Comparison of ENCODE assay signal across 10 cellular contexts in the genomic region with DNA sequence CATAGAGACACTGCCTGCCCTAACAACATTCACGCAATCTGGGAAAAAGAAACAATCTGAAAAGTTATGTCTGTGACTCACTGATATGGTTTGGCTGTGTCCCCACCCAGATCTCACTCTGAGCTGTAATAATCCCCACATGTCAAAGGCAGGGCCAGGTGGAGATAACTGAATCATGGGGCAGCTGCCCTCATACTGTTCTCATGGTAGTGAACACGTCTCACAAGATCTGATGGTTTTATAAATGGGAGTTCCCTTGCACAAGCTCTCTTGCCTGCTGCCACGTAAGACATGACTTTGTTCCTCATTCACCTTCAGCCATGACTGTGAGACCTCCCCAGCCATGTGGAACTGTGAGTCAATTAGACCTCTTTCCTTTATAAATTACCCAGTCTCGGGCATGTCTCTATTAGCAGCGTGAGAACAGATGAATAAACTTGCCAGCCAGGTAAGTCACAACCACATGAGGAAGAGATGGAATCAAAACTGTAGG.
A peak's percentile ranks its signal among the peaks of the same experiment; 100 is the strongest.
DNase-seq lines count a peak whose midpoint lies in the region; ATAC-seq, FAIRE-seq and TF ChIP-seq lines count a peak whose summit lies in the region.
"Had no signal": no experiment of that assay in that cellular context is flagged by ENCODE, and none has a peak within 500 bp of the region (broad histone marks: within the 10 kb centered on the region; RNA-seq: fewer than 3 reads in every experiment).

No MANE protein-coding gene starts in this region.

- no peak overlapping the region for H3K4me3 Mint-ChIP-seq in activated CD4-positive, alpha-beta T cell treated with anti-CD3 and anti-CD28 coated beads, Interleukin-2, amount 10 ng/mL, durations not matched to agents 7 days and 5 days

- no peak overlapping the region for H3K4me2 ChIP-seq in K562 (ENCODE audit: insufficient read depth, low read length)

- no peak for TF ChIP-seq EP300 in K562 (IDR thresholded peaks at IDR 0.05; ENCODE audit: low read length)

- intact Hi-C loops in K562 (cut with micrococcal nuclease) = no loop called here

- no peak overlapping the region for H3K9ac ChIP-seq in K562 (ENCODE audit: insufficient read depth in 1 of 2, low read depth in 2 of 2, low read length in 2 of 2)

- no peak for TF ChIP-seq RAD21 in K562 (CRISPR knock-in tag; conservative IDR thresholded peaks at IDR 0.05 in 1 of 2, IDR thresholded peaks at IDR 0.05 in 1 of 2)

- in situ Hi-C loops in K562 (cut with MboI) = no loop called here

- CTCF ChIA-PET in activated CD4-positive, alpha-beta T cell treated with anti-CD3 and anti-CD28 coated beads, Interleukin-2, amount 10 ng/mL, durations not matched to agents 7 days and 5 days (lab: Charles Lee) = no interaction called here
- CTCF ChIA-PET in K562 (lab: Yijun Ruan, JAX; ENCODE audit: low intra/inter-chr PET ratio) = no interaction called here

- H3K9me1 ChIP-seq in K562 (ENCODE audit: control insufficient read depth, insufficient read depth, low read length) = no peaks in the 10 kb centered on the region

- POLR2A ChIA-PET in activated CD4-positive, alpha-beta T cell treated with anti-CD3 and anti-CD28 coated beads, Interleukin-2, amount 10 ng/mL, durations not matched to agents 7 days and 5 days (lab: Charles Lee) = no interaction called here
- POLR2A ChIA-PET in K562 (lab: Yijun Ruan, JAX) = no interaction called here

- H3K4me3 ChIP-seq in K562 = no peak overlapping the region

- H3K27ac Mint-ChIP-seq in activated CD4-positive, alpha-beta T cell treated with anti-CD3 and anti-CD28 coated beads, Interleukin-2, amount 10 ng/mL, durations not matched to agents 7 days and 5 days = no peak overlapping the region
- H3K27ac Mint-ChIP-seq: progenitor cell of endocrine pancreas had no signal

- 3% methylated on average over 5 of the region's 5 CpGs for WGBS in K562 (ENCODE audit: insufficient coverage, low coverage, missing lambda C conversion rate)

- no peaks in the 10 kb centered on the region for H3K27me3 ChIP-seq in K562 (ENCODE audit: control insufficient read depth in 2 of 2, insufficient read depth in 2 of 2, low read length in 2 of 2)

- peak; percentile 61 for ATAC-seq in HG03442 (IDR thresholded peaks at IDR 0.05; ENCODE audit: unreplicated experiment)
- ATAC-seq in K562 = no peak

- DNase-seq in activated CD4-positive, alpha-beta T cell treated with anti-CD3 and anti-CD28 coated beads for 48 hours = peak; percentile 68
- no peak for DNase-seq in activated CD4-positive, alpha-beta T cell treated with anti-CD3 and anti-CD28 coated beads, Interleukin-2, amount 10 ng/mL, durations not matched to agents 7 days and 5 days
- DNase-seq in K562 (ENCODE audit: extremely low read depth in 1 of 4, low spot score in 3 of 4) (peak in 1 of 4 experiments; percentile 9), T1000 (lab: John Stamatoyannopoulos, UW) (no peak), ecto neural progenitor cell (ENCODE audit: low spot score) (no peak), inferior parietal cortex (ENCODE audit: extremely low spot score) (no peak)
- DNase-seq in stimulated activated CD8-positive, alpha-beta memory T cell treated with anti-CD3 and anti-CD28 coated beads, Interleukin-15, amount 100 ng/mL, for 48 hours (ENCODE audit: low read depth in 2 of 2) = peak; percentile 20 to 49
- DNase-seq: NCI-H1092 had no signal

- BruUV-seq in K562 (replicated peaks; lab: Mats Ljungman, UMichigan) = no TSS peak

- no peaks in the 10 kb centered on the region for H3K9me3 ChIP-seq in K562 (replicated peaks; ENCODE audit: control insufficient read depth, insufficient read depth, low read depth, low read length)

- TF ChIP-seq POLR2A in K562 (conservative IDR thresholded peaks at IDR 0.05) = no peak

- H3K36me3 Mint-ChIP-seq in activated CD4-positive, alpha-beta T cell treated with anti-CD3 and anti-CD28 coated beads, Interleukin-2, amount 10 ng/mL, durations not matched to agents 7 days and 5 days (ENCODE audit: low read depth) = peaks cover 36% of the 10 kb centered on the region

- peaks cover 3% of the 10 kb centered on the region for H3K9me3 Mint-ChIP-seq in activated CD4-positive, alpha-beta T cell treated with anti-CD3 and anti-CD28 coated beads, Interleukin-2, amount 10 ng/mL, durations not matched to agents 7 days and 5 days

- no peak for FAIRE-seq in K562 (lab: Jason Lieb, UNC)

- no peaks in the 10 kb centered on the region for H4K20me1 ChIP-seq in K562 (replicated peaks; ENCODE audit: control insufficient read depth, insufficient read depth, low read length)

- no peaks in the 10 kb centered on the region for H3K4me1 ChIP-seq in K562 (replicated peaks in 1 of 2; ENCODE audit: control insufficient read depth in 2 of 2, insufficient read depth in 2 of 2, low read length in 2 of 2)

- no peak overlapping the region for H2AFZ ChIP-seq in K562 (ENCODE audit: low read depth, low read length)

- no peak overlapping the region for H3K27ac ChIP-seq in K562 (ENCODE audit: extremely low read depth, low read depth, low read length)

- H3K36me3 ChIP-seq in K562 (ENCODE audit: control insufficient read depth, insufficient read depth, low read length) = no peaks in the 10 kb centered on the region

- H3K27me3 Mint-ChIP-seq in activated CD4-positive, alpha-beta T cell treated with anti-CD3 and anti-CD28 coated beads, Interleukin-2, amount 10 ng/mL, durations not matched to agents 7 days and 5 days = no peaks in the 10 kb centered on the region
- H3K27me3 Mint-ChIP-seq: progenitor cell of endocrine pancreas had no signal

- peaks cover 17% of the 10 kb centered on the region for H3K4me1 Mint-ChIP-seq in activated CD4-positive, alpha-beta T cell treated with anti-CD3 and anti-CD28 coated beads, Interleukin-2, amount 10 ng/mL, durations not matched to agents 7 days and 5 days

- TF ChIP-seq CTCF in K562 (IDR thresholded peaks at IDR 0.05 in 2 of 3, conservative IDR thresholded peaks at IDR 0.05 in 1 of 3; ENCODE audit: insufficient read depth in 2 of 3, low read depth in 1 of 3, low read length in 3 of 3) = no peak

- no peaks in the 10 kb centered on the region for H3K79me2 ChIP-seq in K562 (ENCODE audit: control insufficient read depth, insufficient read depth, low read length)

TF ChIP-seq in K562, 482 proteins besides CTCF, POLR2A, EP300 and RAD21:
- TF ChIP-seq RCOR1 (IDR thresholded peaks at IDR 0.05; ENCODE audit: borderline replicate concordance in 1 of 2, low read depth in 2 of 2, low read length in 2 of 2) (peak in 1 of 2 experiments; percentile 35; a peak in 1 of 4 replicates), TARDBP (IDR thresholded peaks at IDR 0.05) (no peak), FOSL1 (tag; conservative IDR thresholded peaks at IDR 0.05) (peak; percentile 52), CBFA2T3 (IDR thresholded peaks at IDR 0.05) (peak; percentile 39)

Comparison
In these comparisons a context has a peak if more than half of its experiments do, and no peak if none do; other contexts are left out.
1. DNase-seq: peak in activated CD4-positive, alpha-beta T cell treated with anti-CD3 and anti-CD28 coated beads for 48 hours (single experiment) and stimulated activated CD8-positive, alpha-beta memory T cell treated with anti-CD3 and anti-CD28 coated beads, Interleukin-15, amount 100 ng/mL, for 48 hours (2 of 2); none in activated CD4-positive, alpha-beta T cell treated with anti-CD3 and anti-CD28 coated beads, Interleukin-2, amount 10 ng/mL, durations not matched to agents 7 days and 5 days (single experiment), T1000 (single experiment), ecto neural progenitor cell (single experiment) and inferior parietal cortex (single experiment).